ENCODE assay signal across 9 cellular contexts in genomic region chr6:21438237-21438985, GRCh38.
DNase-seq lines count a peak whose midpoint lies in the region; ATAC-seq, FAIRE-seq and TF ChIP-seq lines count a peak whose summit lies in the region.
"Had no signal": no experiment of that assay in that cellular context is flagged by ENCODE, and none has a peak within 500 bp of the region (broad histone marks: within the 10 kb centered on the region; RNA-seq: fewer than 3 reads in every experiment).

No MANE protein-coding gene starts in this region.

- 90 to 96% methylated on average over 10 of the region's 10 CpGs for WGBS in testis, 2 donors

- peak; percentile 99 for ATAC-seq in GM21528 (IDR thresholded peaks at IDR 0.05; ENCODE audit: low FRiP score, unreplicated experiment)
- ATAC-seq in activated naive CD8-positive, alpha-beta T cell treated with anti-CD3 and anti-CD28 coated beads, Interleukin-2, amount 10 ng/mL, durations not matched to agents 7 days and 5 days (ENCODE audit: low read depth): peak; percentile 78

- peak overlapping the region; percentile 51 for H3K4me3 Mint-ChIP-seq in activated naive CD8-positive, alpha-beta T cell treated with anti-CD3 and anti-CD28 coated beads, Interleukin-2, amount 10 ng/mL, durations not matched to agents 7 days and 5 days
- H3K4me3 Mint-ChIP-seq in HFFc6: no peak overlapping the region

- peaks cover 11% of the 10 kb centered on the region for H3K27me3 Mint-ChIP-seq in activated naive CD8-positive, alpha-beta T cell treated with anti-CD3 and anti-CD28 coated beads, Interleukin-2, amount 10 ng/mL, durations not matched to agents 7 days and 5 days
- H3K27me3 Mint-ChIP-seq in HFFc6 (ENCODE audit: insufficient read depth): peaks cover 4% of the 10 kb centered on the region

- H3K4me3 ChIP-seq in testis: no peak overlapping the region

- H3K4me1 ChIP-seq in testis: peaks cover 4% of the 10 kb centered on the region

- TF ChIP-seq CTCF in HFFc6 (IDR thresholded peaks at IDR 0.05): no peak
- TF ChIP-seq CTCF in testis (IDR thresholded peaks at IDR 0.05): no peak

- H3K36me3 ChIP-seq in testis (ENCODE audit: low read depth, missing control alignments): no peaks in the 10 kb centered on the region

- peak overlapping the region; percentile 52 for H3K27ac Mint-ChIP-seq in activated naive CD8-positive, alpha-beta T cell treated with anti-CD3 and anti-CD28 coated beads, Interleukin-2, amount 10 ng/mL, durations not matched to agents 7 days and 5 days
- no peak overlapping the region for H3K27ac Mint-ChIP-seq in HFFc6

- peak; percentile 92 for FAIRE-seq in GM12892 (lab: Jason Lieb, UNC)

- POLR2A ChIA-PET in activated naive CD8-positive, alpha-beta T cell treated with anti-CD3 and anti-CD28 coated beads, Interleukin-2, amount 10 ng/mL, durations not matched to agents 7 days and 5 days (lab: Charles Lee): no interaction called here

- peaks cover 23% of the 10 kb centered on the region for H3K4me1 Mint-ChIP-seq in activated naive CD8-positive, alpha-beta T cell treated with anti-CD3 and anti-CD28 coated beads, Interleukin-2, amount 10 ng/mL, durations not matched to agents 7 days and 5 days
- no peaks in the 10 kb centered on the region for H3K4me1 Mint-ChIP-seq in HFFc6 (ENCODE audit: low read depth)

- DNase-seq in GM12892 (ENCODE audit: insufficient read length) (peak; percentile 43), KBM-7 (peak; percentile 62), HFFc6 (no peak), testis (no peak), NCI-H2081 treated with DMSO at 0.1 percent for 48 hours (lab: John Stamatoyannopoulos, UW) (no peak), T1000 (lab: John Stamatoyannopoulos, UW) (no peak)
- DNase-seq in activated naive CD8-positive, alpha-beta T cell treated with anti-CD3 and anti-CD28 coated beads, Interleukin-2, amount 10 ng/mL, durations not matched to agents 7 days and 5 days: peak; percentile 29

- no peaks in the 10 kb centered on the region for H3K9me3 ChIP-seq in testis

- H3K27me3 ChIP-seq in testis: no peaks in the 10 kb centered on the region

- no peak overlapping the region for H3K27ac ChIP-seq in testis
- H3K27ac ChIP-seq: epithelial cell of prostate had no signal

- intact Hi-C loops in testis (cut with DNase I; ENCODE audit: low total_unique reads): no loop called here

- in situ Hi-C loops in KBM-7 (cut with MboI; ENCODE audit: low pct_unique_long_range_greater_than_20kb, low sequenced_read_pairs): no loop called here

- H3K36me3 Mint-ChIP-seq in activated naive CD8-positive, alpha-beta T cell treated with anti-CD3 and anti-CD28 coated beads, Interleukin-2, amount 10 ng/mL, durations not matched to agents 7 days and 5 days: no peaks in the 10 kb centered on the region
- no peaks in the 10 kb centered on the region for H3K36me3 Mint-ChIP-seq in HFFc6 (ENCODE audit: low read depth)

- H3K9me3 Mint-ChIP-seq in activated naive CD8-positive, alpha-beta T cell treated with anti-CD3 and anti-CD28 coated beads, Interleukin-2, amount 10 ng/mL, durations not matched to agents 7 days and 5 days: peaks cover 2% of the 10 kb centered on the region
- peaks cover 4% of the 10 kb centered on the region; the same call in 1 of the 2 replicates for H3K9me3 Mint-ChIP-seq in HFFc6

- TF ChIP-seq POLR2A in GM12892 (IDR thresholded peaks at IDR 0.05; ENCODE audit: low read depth, low read length) (no peak), testis (IDR thresholded peaks at IDR 0.05) (no peak)

Comparison
In these comparisons a context has a peak if more than half of its experiments do, and no peak if none do; other contexts are left out.
1. DNase-seq: peak in GM12892 (single experiment), KBM-7 (single experiment) and activated naive CD8-positive, alpha-beta T cell treated with anti-CD3 and anti-CD28 coated beads, Interleukin-2, amount 10 ng/mL, durations not matched to agents 7 days and 5 days (single experiment); none in HFFc6 (single experiment), testis (single experiment), NCI-H2081 treated with DMSO at 0.1 percent for 48 hours (single experiment) and T1000 (single experiment).